Comparison of ENCODE assay signal across 1 cellular context in the genomic region with DNA sequence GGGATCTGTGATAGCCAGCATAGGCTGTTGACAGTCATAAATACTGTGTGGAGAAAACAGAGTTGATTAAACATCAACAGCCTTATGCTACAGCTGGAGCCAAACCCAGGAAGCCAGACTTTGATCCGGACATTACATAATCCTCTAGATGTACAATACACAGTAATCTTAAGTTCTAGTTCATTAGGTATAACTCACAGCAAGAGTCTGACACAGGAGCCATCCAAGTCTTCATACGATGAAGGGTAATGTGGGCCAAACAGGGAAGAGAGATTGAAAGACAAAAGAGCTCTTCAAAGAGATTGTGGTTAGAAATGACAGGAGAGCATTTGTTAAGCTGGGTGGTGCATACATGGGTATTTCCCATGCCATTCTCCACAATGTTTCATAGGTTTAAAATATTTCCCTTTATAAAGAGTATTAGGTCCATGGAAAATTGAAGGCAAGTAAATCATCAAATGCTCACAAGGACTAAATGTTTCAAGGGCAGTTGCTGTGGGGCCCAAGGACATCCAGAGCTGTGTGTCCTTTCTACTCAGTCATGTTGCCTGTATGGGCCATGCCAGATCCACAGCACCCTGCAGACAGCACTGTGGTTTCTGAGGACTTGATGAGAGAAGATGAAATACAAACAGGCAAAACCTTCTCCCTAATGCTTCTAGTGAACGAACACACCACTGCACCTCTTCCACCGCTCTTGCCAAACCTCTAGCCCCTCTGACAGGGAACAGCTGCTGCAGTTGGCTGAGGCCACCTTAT.
TF ChIP-seq lines count a peak whose summit lies in the region.

No MANE protein-coding gene starts in this region.

TF ChIP-seq in liver, 16 proteins besides CTCF, POLR2A, EP300 and RAD21:
- TF ChIP-seq, protein P1, sequence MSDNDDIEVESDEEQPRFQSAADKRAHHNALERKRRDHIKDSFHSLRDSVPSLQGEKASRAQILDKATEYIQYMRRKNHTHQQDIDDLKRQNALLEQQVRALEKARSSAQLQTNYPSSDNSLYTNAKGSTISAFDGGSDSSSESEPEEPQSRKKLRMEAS (IDR thresholded peaks at IDR 0.05) = peak; percentile 29
- TF ChIP-seq TAF1 (conservative IDR thresholded peaks at IDR 0.05) = peak; percentile 8
- TF ChIP-seq SP1 (IDR thresholded peaks at IDR 0.05) = peak; percentile 56
- peak; percentile 74 for TF ChIP-seq HNF4G (IDR thresholded peaks at IDR 0.05)
- TF ChIP-seq, protein P2, sequence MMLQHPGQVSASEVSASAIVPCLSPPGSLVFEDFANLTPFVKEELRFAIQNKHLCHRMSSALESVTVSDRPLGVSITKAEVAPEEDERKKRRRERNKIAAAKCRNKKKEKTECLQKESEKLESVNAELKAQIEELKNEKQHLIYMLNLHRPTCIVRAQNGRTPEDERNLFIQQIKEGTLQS (IDR thresholded peaks at IDR 0.05) = no peak
- peak; percentile 40 to 53 for TF ChIP-seq RXRA (IDR thresholded peaks at IDR 0.05)
- TF ChIP-seq HNF4A (conservative IDR thresholded peaks at IDR 0.05) = peak; percentile 84 to 85
- TF ChIP-seq FOXA2 (IDR thresholded peaks at IDR 0.05) = peak; percentile 18
- peak in 1 of 2 donors; percentile 70 for TF ChIP-seq GABPA (IDR thresholded peaks at IDR 0.05 in 1 of 2, conservative IDR thresholded peaks at IDR 0.05 in 1 of 2)
- no peak for TF ChIP-seq YY1 (IDR thresholded peaks at IDR 0.05)
- TF ChIP-seq EGR1 (IDR thresholded peaks at IDR 0.05; ENCODE audit: low read depth in 2 of 2) = no peak
